ENCODE assay signal across 24 cellular contexts in genomic region chr20:14956538-14956937, GRCh38.
"Had no signal": no experiment of that assay in that cellular context is flagged by ENCODE, and none has a peak within 500 bp of the region (broad histone marks: within the 10 kb centered on the region; RNA-seq: fewer than 3 reads in every experiment).

No MANE protein-coding gene starts in this region.

- H3K4me1 ChIP-seq: colonic mucosa, left ventricle myocardium inferior, prostate gland, uterus had no signal

- ATAC-seq: right cardiac atrium; stimulated activated naive CD8-positive, alpha-beta T cell treated with anti-CD3 and anti-CD28 coated beads, Interleukin-15, Interleukin-2, amounts not matched to agents 100 U/mL and 50 U/mL, for 24 hours had no signal

- H3K4me3 ChIP-seq: adrenal gland, cardiac muscle cell, colonic mucosa, left ventricle myocardium inferior, lung, ovary, prostate gland, spleen, thoracic aorta, uterus had no signal

- DNase-seq: activated CD4-positive, alpha-beta T cell treated with anti-CD3 and anti-CD28 coated beads for 4 hours; activated CD4-positive, alpha-beta T cell treated with anti-CD3 and anti-CD28 coated beads, Interleukin-2, amount 50 U/mL, for 4 hours; activated CD4-positive, CD25-positive, alpha-beta regulatory T cell; activated effector memory CD4-positive, alpha-beta T cell treated with anti-CD3 and anti-CD28 coated beads, Interleukin-2, amount 50 U/mL, for 16 hours; activated naive CD4-positive, alpha-beta T cell treated with anti-CD3 and anti-CD28 coated beads for 36 hours; activated naive CD8-positive, alpha-beta T cell treated with anti-CD3 and anti-CD28 coated beads for 36 hours; adrenal gland; aorta; cerebellar nuclear complex; colonic mucosa; effector CD8-positive, alpha-beta T cell; kidney glomerular epithelial cell; left ventricle myocardium inferior; ovary; right cardiac atrium; spleen; stimulated activated CD4-positive, alpha-beta T cell treated with anti-CD3 and anti-CD28 coated beads, Interleukin-2, amount 100 ng/mL, for 48 hours; stimulated activated naive CD8-positive, alpha-beta T cell treated with anti-CD3 and anti-CD28 coated beads, Interleukin-15, Interleukin-2, amounts not matched to agents 100 U/mL and 50 U/mL, for 24 hours had no signal

- H3K9me3 ChIP-seq: adrenal gland, colonic mucosa, left ventricle myocardium inferior, neutrophil, ovary, prostate gland, thoracic aorta, uterus had no signal

- H3K27ac ChIP-seq: adrenal gland, cardiac muscle cell, colonic mucosa, left ventricle myocardium inferior, neutrophil, ovary, prostate gland, spleen, thoracic aorta had no signal
